In the genomic region with DNA sequence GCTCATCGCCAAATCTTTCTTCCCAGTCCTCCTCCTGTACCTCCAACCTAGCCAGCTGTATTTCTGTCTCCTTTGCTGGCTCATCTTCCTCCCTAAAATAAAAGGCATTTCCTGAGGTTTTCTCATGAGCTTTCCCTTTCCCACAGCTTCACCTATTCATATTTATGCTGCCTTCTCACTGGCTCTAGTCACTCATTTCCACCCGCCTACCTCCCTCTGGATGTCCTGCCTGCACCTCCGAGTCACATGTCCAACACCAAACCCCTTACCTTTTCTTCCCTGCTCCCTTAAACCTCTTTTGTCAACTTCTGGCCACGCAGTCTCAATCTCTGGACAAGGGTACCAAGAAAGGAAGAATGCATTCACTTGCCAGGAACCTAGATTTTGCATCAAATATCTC, we compare ENCODE assay signal across 1 cellular context.
TF ChIP-seq lines count a peak whose summit lies in the region.

No MANE protein-coding gene starts in this region.

TF ChIP-seq in GM23338, 12 proteins besides CTCF, POLR2A, EP300 and RAD21 (continued from another document):
- TF ChIP-seq, protein P1, sequence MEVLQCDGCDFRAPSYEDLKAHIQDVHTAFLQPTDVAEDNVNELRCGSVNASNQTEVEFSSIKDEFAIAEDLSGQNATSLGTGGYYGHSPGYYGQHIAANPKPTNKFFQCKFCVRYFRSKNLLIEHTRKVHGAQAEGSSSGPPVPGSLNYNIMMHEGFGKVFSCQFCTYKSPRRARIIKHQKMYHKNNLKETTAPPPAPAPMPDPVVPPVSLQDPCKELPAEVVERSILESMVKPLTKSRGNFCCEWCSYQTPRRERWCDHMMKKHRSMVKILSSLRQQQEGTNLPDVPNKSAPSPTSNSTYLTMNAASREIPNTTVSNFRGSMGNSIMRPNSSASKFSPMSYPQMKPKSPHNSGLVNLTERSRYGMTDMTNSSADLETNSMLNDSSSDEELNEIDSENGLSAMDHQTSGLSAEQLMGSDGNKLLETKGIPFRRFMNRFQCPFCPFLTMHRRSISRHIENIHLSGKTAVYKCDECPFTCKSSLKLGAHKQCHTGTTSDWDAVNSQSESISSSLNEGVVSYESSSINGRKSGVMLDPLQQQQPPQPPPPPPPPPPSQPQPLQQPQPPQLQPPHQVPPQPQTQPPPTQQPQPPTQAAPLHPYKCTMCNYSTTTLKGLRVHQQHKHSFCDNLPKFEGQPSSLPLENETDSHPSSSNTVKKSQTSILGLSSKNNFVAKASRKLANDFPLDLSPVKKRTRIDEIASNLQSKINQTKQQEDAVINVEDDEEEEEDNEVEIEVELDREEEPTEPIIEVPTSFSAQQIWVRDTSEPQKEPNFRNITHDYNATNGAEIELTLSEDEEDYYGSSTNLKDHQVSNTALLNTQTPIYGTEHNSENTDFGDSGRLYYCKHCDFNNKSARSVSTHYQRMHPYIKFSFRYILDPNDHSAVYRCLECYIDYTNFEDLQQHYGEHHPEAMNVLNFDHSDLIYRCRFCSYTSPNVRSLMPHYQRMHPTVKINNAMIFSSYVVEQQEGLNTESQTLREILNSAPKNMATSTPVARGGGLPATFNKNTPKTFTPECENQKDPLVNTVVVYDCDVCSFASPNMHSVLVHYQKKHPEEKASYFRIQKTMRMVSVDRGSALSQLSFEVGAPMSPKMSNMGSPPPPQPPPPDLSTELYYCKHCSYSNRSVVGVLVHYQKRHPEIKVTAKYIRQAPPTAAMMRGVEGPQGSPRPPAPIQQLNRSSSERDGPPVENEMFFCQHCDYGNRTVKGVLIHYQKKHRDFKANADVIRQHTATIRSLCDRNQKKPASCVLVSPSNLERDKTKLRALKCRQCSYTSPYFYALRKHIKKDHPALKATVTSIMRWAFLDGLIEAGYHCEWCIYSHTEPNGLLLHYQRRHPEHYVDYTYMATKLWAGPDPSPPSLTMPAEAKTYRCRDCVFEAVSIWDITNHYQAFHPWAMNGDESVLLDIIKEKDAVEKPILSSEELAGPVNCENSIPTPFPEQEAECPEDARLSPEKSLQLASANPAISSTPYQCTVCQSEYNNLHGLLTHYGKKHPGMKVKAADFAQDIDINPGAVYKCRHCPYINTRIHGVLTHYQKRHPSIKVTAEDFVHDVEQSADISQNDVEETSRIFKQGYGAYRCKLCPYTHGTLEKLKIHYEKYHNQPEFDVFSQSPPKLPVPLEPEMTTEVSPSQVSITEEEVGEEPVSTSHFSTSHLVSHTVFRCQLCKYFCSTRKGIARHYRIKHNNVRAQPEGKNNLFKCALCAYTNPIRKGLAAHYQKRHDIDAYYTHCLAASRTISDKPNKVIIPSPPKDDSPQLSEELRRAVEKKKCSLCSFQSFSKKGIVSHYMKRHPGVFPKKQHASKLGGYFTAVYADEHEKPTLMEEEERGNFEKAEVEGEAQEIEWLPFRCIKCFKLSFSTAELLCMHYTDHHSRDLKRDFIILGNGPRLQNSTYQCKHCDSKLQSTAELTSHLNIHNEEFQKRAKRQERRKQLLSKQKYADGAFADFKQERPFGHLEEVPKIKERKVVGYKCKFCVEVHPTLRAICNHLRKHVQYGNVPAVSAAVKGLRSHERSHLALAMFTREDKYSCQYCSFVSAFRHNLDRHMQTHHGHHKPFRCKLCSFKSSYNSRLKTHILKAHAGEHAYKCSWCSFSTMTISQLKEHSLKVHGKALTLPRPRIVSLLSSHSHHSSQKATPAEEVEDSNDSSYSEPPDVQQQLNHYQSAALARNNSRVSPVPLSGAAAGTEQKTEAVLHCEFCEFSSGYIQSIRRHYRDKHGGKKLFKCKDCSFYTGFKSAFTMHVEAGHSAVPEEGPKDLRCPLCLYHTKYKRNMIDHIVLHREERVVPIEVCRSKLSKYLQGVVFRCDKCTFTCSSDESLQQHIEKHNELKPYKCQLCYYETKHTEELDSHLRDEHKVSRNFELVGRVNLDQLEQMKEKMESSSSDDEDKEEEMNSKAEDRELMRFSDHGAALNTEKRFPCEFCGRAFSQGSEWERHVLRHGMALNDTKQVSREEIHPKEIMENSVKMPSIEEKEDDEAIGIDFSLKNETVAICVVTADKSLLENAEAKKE (CRISPR knock-in tag; IDR thresholded peaks at IDR 0.05) = no peak
- TF ChIP-seq STAT1 (IDR thresholded peaks at IDR 0.05; ENCODE audit: unreplicated experiment) = no peak
- TF ChIP-seq, protein P2, sequence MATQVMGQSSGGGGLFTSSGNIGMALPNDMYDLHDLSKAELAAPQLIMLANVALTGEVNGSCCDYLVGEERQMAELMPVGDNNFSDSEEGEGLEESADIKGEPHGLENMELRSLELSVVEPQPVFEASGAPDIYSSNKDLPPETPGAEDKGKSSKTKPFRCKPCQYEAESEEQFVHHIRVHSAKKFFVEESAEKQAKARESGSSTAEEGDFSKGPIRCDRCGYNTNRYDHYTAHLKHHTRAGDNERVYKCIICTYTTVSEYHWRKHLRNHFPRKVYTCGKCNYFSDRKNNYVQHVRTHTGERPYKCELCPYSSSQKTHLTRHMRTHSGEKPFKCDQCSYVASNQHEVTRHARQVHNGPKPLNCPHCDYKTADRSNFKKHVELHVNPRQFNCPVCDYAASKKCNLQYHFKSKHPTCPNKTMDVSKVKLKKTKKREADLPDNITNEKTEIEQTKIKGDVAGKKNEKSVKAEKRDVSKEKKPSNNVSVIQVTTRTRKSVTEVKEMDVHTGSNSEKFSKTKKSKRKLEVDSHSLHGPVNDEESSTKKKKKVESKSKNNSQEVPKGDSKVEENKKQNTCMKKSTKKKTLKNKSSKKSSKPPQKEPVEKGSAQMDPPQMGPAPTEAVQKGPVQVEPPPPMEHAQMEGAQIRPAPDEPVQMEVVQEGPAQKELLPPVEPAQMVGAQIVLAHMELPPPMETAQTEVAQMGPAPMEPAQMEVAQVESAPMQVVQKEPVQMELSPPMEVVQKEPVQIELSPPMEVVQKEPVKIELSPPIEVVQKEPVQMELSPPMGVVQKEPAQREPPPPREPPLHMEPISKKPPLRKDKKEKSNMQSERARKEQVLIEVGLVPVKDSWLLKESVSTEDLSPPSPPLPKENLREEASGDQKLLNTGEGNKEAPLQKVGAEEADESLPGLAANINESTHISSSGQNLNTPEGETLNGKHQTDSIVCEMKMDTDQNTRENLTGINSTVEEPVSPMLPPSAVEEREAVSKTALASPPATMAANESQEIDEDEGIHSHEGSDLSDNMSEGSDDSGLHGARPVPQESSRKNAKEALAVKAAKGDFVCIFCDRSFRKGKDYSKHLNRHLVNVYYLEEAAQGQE (IDR thresholded peaks at IDR 0.05; ENCODE audit: unreplicated experiment) = no peak
- TF ChIP-seq NANOG (IDR thresholded peaks at IDR 0.05; ENCODE audit: borderline replicate concordance) = no peak
- no peak for TF ChIP-seq EZH2phosphoT487 (IDR thresholded peaks at IDR 0.05; ENCODE audit: unreplicated experiment)
- TF ChIP-seq ETS1 (IDR thresholded peaks at IDR 0.05) = no peak
- no peak for TF ChIP-seq JUNB (IDR thresholded peaks at IDR 0.05; ENCODE audit: unreplicated experiment)
- TF ChIP-seq POLR2AphosphoS5 (IDR thresholded peaks at IDR 0.05; ENCODE audit: low read depth) = no peak
- TF ChIP-seq EZH2 (IDR thresholded peaks at IDR 0.05; ENCODE audit: low read depth, unreplicated experiment) = no peak
- no peak for TF ChIP-seq ZNF331 (CRISPR knock-in tag; IDR thresholded peaks at IDR 0.05; ENCODE audit: low read depth)
